Comparison of ENCODE assay signal across 33 cellular contexts in genomic region chr2:24472416-24472815, GRCh38. TPM values are rescaled to one million over a fixed set of nuclear protein-coding genes. Genes with fewer than 3 reads are reported as not detected.
DNase-seq lines count a peak whose midpoint lies in the region; ATAC-seq, FAIRE-seq and TF ChIP-seq lines count a peak whose summit lies in the region.
"Had no signal": no experiment of that assay in that cellular context is flagged by ENCODE, and none has a peak within 500 bp of the region (broad histone marks: within the 10 kb centered on the region; RNA-seq: fewer than 3 reads in every experiment).

No MANE protein-coding gene starts in this region.

- H3K36me3 Mint-ChIP-seq in WTC11: no peaks in the 10 kb centered on the region
- H3K36me3 Mint-ChIP-seq in CD8-positive, alpha-beta T cell: no peaks in the 10 kb centered on the region
- H3K36me3 Mint-ChIP-seq: CD14-positive monocyte; CD4-positive, alpha-beta memory T cell; CD4-positive, CD25-positive, alpha-beta regulatory T cell had no signal

- no peak overlapping the region for H3K4me2 ChIP-seq in K562 (ENCODE audit: insufficient read depth, low read length)
- H3K4me2 ChIP-seq: A549; BLaER1; BLaER1 treated with 17β-estradiol and CSF1 and Interleukin-3, amounts not matched to agents 10 nM and 100 nM had no signal

- no peak for TF ChIP-seq POLR2A in K562 (conservative IDR thresholded peaks at IDR 0.05)

- no peaks in the 10 kb centered on the region for H4K20me1 ChIP-seq in K562 (replicated peaks; ENCODE audit: control insufficient read depth, insufficient read depth, low read length)
- H4K20me1 ChIP-seq: BLaER1; BLaER1 treated with 17β-estradiol and CSF1 and Interleukin-3, amounts not matched to agents 10 nM and 100 nM had no signal

- peaks cover 5% of the 10 kb centered on the region for H3K4me1 Mint-ChIP-seq in WTC11
- no peaks in the 10 kb centered on the region for H3K4me1 Mint-ChIP-seq in CD8-positive, alpha-beta T cell (ENCODE audit: low read depth)
- H3K4me1 Mint-ChIP-seq: B cell; CD4-positive, alpha-beta memory T cell; CD4-positive, CD25-positive, alpha-beta regulatory T cell; CD8-positive, alpha-beta memory T cell had no signal

- H2AFZ ChIP-seq in K562 (ENCODE audit: low read depth, low read length): no peak overlapping the region

- no peaks in the 10 kb centered on the region; the same call in 1 of the 2 replicates for H3K27me3 Mint-ChIP-seq in WTC11 (ENCODE audit: low read depth)
- H3K27me3 Mint-ChIP-seq in CD8-positive, alpha-beta T cell (ENCODE audit: low read depth): no peaks in the 10 kb centered on the region
- H3K27me3 Mint-ChIP-seq: B cell; CD4-positive, alpha-beta T cell had no signal

- intact Hi-C loops in K562 (cut with micrococcal nuclease) (no loop called here), Right ventricle myocardium inferior (cut with DNase I) (no loop called here)
- intact Hi-C loops in CD8-positive, alpha-beta T cell (cut with DNase I, micrococcal nuclease): no loop called here

- no peaks in the 10 kb centered on the region for H3K9me1 ChIP-seq in K562 (ENCODE audit: control insufficient read depth, insufficient read depth, low read length)

- no peak overlapping the region for H3K4me3 ChIP-seq in HEK293 (ENCODE audit: low read depth, low read length)
- H3K4me3 ChIP-seq in K562: no peak overlapping the region
- no peak overlapping the region for H3K4me3 ChIP-seq in CD8-positive, alpha-beta T cell (ENCODE audit: low read depth, low read length)
- H3K4me3 ChIP-seq: A549; BLaER1; BLaER1 treated with 17β-estradiol and CSF1 and Interleukin-3, amounts not matched to agents 10 nM and 100 nM had no signal

- TF ChIP-seq CTCF in HEK293 (tag by site-specific recombination; IDR thresholded peaks at IDR 0.05) (no peak), WTC11 (IDR thresholded peaks at IDR 0.05) (no peak), K562 (IDR thresholded peaks at IDR 0.05 in 2 of 3, conservative IDR thresholded peaks at IDR 0.05 in 1 of 3; ENCODE audit: insufficient read depth in 2 of 3, low read depth in 1 of 3, low read length in 3 of 3) (no peak)
- no peak for TF ChIP-seq CTCF in CD8-positive, alpha-beta T cell (IDR thresholded peaks at IDR 0.05)

- ATAC-seq in WTC11 (no peak), K562 (no peak), Right ventricle myocardium inferior (no peak), GM19324 (IDR thresholded peaks at IDR 0.05; ENCODE audit: low FRiP score, unreplicated experiment) (no peak)
- ATAC-seq in CD8-positive, alpha-beta T cell: no peak

- H3K36me3 ChIP-seq in HEK293 (ENCODE audit: control insufficient read depth in 2 of 2, insufficient read depth in 1 of 2, low read length in 2 of 2): no peaks in the 10 kb centered on the region
- no peaks in the 10 kb centered on the region for H3K36me3 ChIP-seq in K562 (ENCODE audit: control insufficient read depth, insufficient read depth, low read length)
- no peaks in the 10 kb centered on the region for H3K36me3 ChIP-seq in CD8-positive, alpha-beta T cell (ENCODE audit: insufficient read depth, low read length)
- H3K36me3 ChIP-seq: BE2C; BLaER1; BLaER1 treated with 17β-estradiol and CSF1 and Interleukin-3, amounts not matched to agents 10 nM and 100 nM had no signal

- H3K9me3 ChIP-seq in HEK293 (ENCODE audit: control insufficient read depth, insufficient read depth, low read depth, low read length): no peaks in the 10 kb centered on the region
- no peaks in the 10 kb centered on the region; the same call in 1 of the 2 replicates for H3K9me3 ChIP-seq in K562 (replicated peaks; ENCODE audit: control insufficient read depth, insufficient read depth, low read depth, low read length)
- no peaks in the 10 kb centered on the region for H3K9me3 ChIP-seq in CD8-positive, alpha-beta T cell (ENCODE audit: low read length)
- H3K9me3 ChIP-seq: A549, BE2C, BLaER1, Caco-2 had no signal

- H3K4me3 Mint-ChIP-seq in WTC11: no peak overlapping the region
- H3K4me3 Mint-ChIP-seq in CD8-positive, alpha-beta T cell: no peak overlapping the region
- H3K4me3 Mint-ChIP-seq: B cell; CD14-positive monocyte; CD4-positive, alpha-beta memory T cell; CD4-positive, alpha-beta T cell; CD4-positive, CD25-positive, alpha-beta regulatory T cell; CD8-positive, alpha-beta memory T cell had no signal

- no peak for TF ChIP-seq RAD21 in K562 (CRISPR knock-in tag; conservative IDR thresholded peaks at IDR 0.05 in 1 of 2, IDR thresholded peaks at IDR 0.05 in 1 of 2)

- H3K27ac ChIP-seq in HEK293 (ENCODE audit: extremely low read depth, low read depth, low read length) (no peak overlapping the region), K562 (ENCODE audit: extremely low read depth, low read depth, low read length) (no peak overlapping the region)
- H3K27ac ChIP-seq in CD8-positive, alpha-beta T cell (ENCODE audit: low read depth, low read length): no peak overlapping the region
- H3K27ac ChIP-seq: 22Rv1; A549; BLaER1; BLaER1 treated with 17β-estradiol and CSF1 and Interleukin-3, amounts not matched to agents 10 nM and 100 nM; C4-2B had no signal

- no peak for FAIRE-seq in K562 (lab: Jason Lieb, UNC)
- FAIRE-seq: A204.1, A549, D721Med had no signal

- POLR2A ChIA-PET in HEK293 (lab: Yijun Ruan, JAX) (interaction anchor here (0.6 kb wide), 1 partner anchor 555 kb away, joined by 5 read pairs; no protein-coding TSS in a partner anchor), WTC11 (lab: Charles Lee) (no interaction called here), K562 (lab: Yijun Ruan, JAX) (interaction anchor here (1.9 kb wide), 1 partner anchor 10 kb away, joined by 7 read pairs; no protein-coding TSS in a partner anchor)
- POLR2A ChIA-PET in CD8-positive, alpha-beta T cell (lab: Charles Lee): no interaction called here

- no peak overlapping the region for H3K27ac Mint-ChIP-seq in WTC11
- no peak overlapping the region for H3K27ac Mint-ChIP-seq in CD8-positive, alpha-beta T cell
- H3K27ac Mint-ChIP-seq: B cell; CD14-positive monocyte; CD4-positive, alpha-beta memory T cell; CD4-positive, alpha-beta T cell; CD4-positive, CD25-positive, alpha-beta regulatory T cell; CD8-positive, alpha-beta memory T cell had no signal

- DNase-seq in WTC11 (ENCODE audit: low spot score): no peak
- DNase-seq in K562 (ENCODE audit: extremely low read depth in 1 of 4, low spot score in 3 of 4): no peak
- DNase-seq in CD8-positive, alpha-beta T cell: no peak
- DNase-seq in Right ventricle myocardium inferior (ENCODE audit: missing footprints): no peak
- DNase-seq: 8988T; ACHN; AML-193; BE2C; C1 segment of cervical spinal cord; Caco-2; Calu3; CD4-positive, alpha-beta T cell; CD8-positive, alpha-beta memory T cell; COR-L47; DMS 273 treated with DMSO at 0.1 percent for 48 hours; DMS153; DMS79; DMS79 treated with DMSO at 0.1 percent for 48 hours; DND-41; EL had no signal

- BruUV-seq in K562 (replicated peaks; lab: Mats Ljungman, UMichigan): no TSS peak

- in situ Hi-C loops in K562 (cut with MboI): no loop called here

- whole genome bisulfite sequencing in K562 (ENCODE audit: insufficient coverage, low coverage, missing lambda C conversion rate): 63% methylated on average over 1 of the region's 1 CpG

- no peaks in the 10 kb centered on the region for H3K79me2 ChIP-seq in K562 (ENCODE audit: control insufficient read depth, insufficient read depth, low read length)

- H3K9me3 Mint-ChIP-seq in WTC11: peaks cover 12% of the 10 kb centered on the region
- peaks cover 2% of the 10 kb centered on the region for H3K9me3 Mint-ChIP-seq in CD8-positive, alpha-beta T cell

- no peak overlapping the region for H3K9ac ChIP-seq in K562 (ENCODE audit: insufficient read depth in 1 of 2, low read depth in 2 of 2, low read length in 2 of 2)
- H3K9ac ChIP-seq: BLaER1; BLaER1 treated with 17β-estradiol and CSF1 and Interleukin-3, amounts not matched to agents 10 nM and 100 nM had no signal

- TF ChIP-seq EP300 in K562 (IDR thresholded peaks at IDR 0.05; ENCODE audit: low read length): no peak

- H3K4me1 ChIP-seq in HEK293 (ENCODE audit: control insufficient read depth, insufficient read depth, low read length): no peaks in the 10 kb centered on the region
- peaks cover 4% of the 10 kb centered on the region in 2 experiments; a peak in 2 of 5 replicates for H3K4me1 ChIP-seq in K562 (replicated peaks in 1 of 2; ENCODE audit: control insufficient read depth in 2 of 2, insufficient read depth in 2 of 2, low read length in 2 of 2)
- no peaks in the 10 kb centered on the region for H3K4me1 ChIP-seq in CD8-positive, alpha-beta T cell (ENCODE audit: insufficient read depth, low read length)
- H3K4me1 ChIP-seq: A549, BE2C, BLaER1 had no signal

- CTCF ChIA-PET in HEK293 (lab: Yijun Ruan, JAX): no interaction called here
- CTCF ChIA-PET in WTC11 (lab: Charles Lee): no interaction called here
- CTCF ChIA-PET in K562 (lab: Yijun Ruan, JAX; ENCODE audit: low intra/inter-chr PET ratio): interaction anchor here (0.5 kb wide), 1 partner anchor 255 kb away, joined by 3 read pairs; no protein-coding TSS in a partner anchor
- CTCF ChIA-PET in CD8-positive, alpha-beta T cell (lab: Charles Lee): no interaction called here

- no peaks in the 10 kb centered on the region for H3K27me3 ChIP-seq in K562 (ENCODE audit: control insufficient read depth in 2 of 2, insufficient read depth in 2 of 2, low read length in 2 of 2)
- H3K27me3 ChIP-seq in CD8-positive, alpha-beta T cell (ENCODE audit: insufficient read depth, low read length): no peaks in the 10 kb centered on the region
- H3K27me3 ChIP-seq: BE2C; BLaER1; BLaER1 treated with 17β-estradiol and CSF1 and Interleukin-3, amounts not matched to agents 10 nM and 100 nM had no signal

RNA-seq across cellular contexts. Expression of gene NCOA1, which starts 18.6 kb away (rescaled TPM):
- 11.3 to 16.9 TPM (median 14.2 TPM) in 3 replicates for total RNA-seq in WTC11 (2021)
- total RNA-seq in K562 (2011; cell fraction: chromatin; rRNA removed; ENCODE audit: low replicate concordance): 51.3 and 140 TPM in 2 replicates
- 21.5 and 31.2 TPM in 2 replicates for total RNA-seq in K562 (2011; cell fraction: nucleolus; rRNA removed)
- total RNA-seq in K562 (2011; cell fraction: nucleoplasm; rRNA removed): 55.1 and 80.0 TPM in 2 replicates
- 8.3 and 12.2 TPM in 2 replicates for total RNA-seq in K562 (2014; rRNA removed)
- 19.4 and 20.3 TPM in 2 replicates for total RNA-seq in K562 (2014; rRNA removed; fragmentation: Illumina TruSeq; extraction: Trizol)
- total RNA-seq in K562 (2015; rRNA removed; fragmentation: Illumina TruSeq; extraction: Trizol): 19.9 TPM in 2 replicates
- total RNA-seq in K562 (2021): 16.2 and 17.0 TPM in 2 replicates
- polyA plus RNA-seq in K562 (2011; rRNA removed): 22.2 and 25.7 TPM in 2 replicates
- polyA plus RNA-seq in K562 (2011; cell fraction: cytosol; rRNA removed): 12.8 and 15.5 TPM in 2 replicates
- polyA plus RNA-seq in K562 (2011; cell fraction: nucleus; rRNA removed): 23.6 and 27.1 TPM in 2 replicates
- polyA plus RNA-seq in K562 (2012): 12.6 and 12.9 TPM in 2 replicates
- 17.4 and 19.7 TPM in 2 replicates for polyA plus RNA-seq in K562 (2014; fragmentation: Illumina TruSeq; extraction: Trizol)
- polyA plus RNA-seq in K562 (2014; fragmentation: Nextera tagmentation; extraction: Ambion mirVana): 1 to 10 TPM; 4.9 to 6.2 TPM
- polyA plus RNA-seq in K562 (2014; rRNA removed): 9.4 and 10.8 TPM in 2 replicates
- 67.5 and 67.7 TPM in 2 replicates for polyA minus RNA-seq in K562 (2011; rRNA and poly(A)+ RNA removed)
- 14.5 and 23.9 TPM in 2 replicates for polyA minus RNA-seq in K562 (2011; cell fraction: cytosol; rRNA and poly(A)+ RNA removed)
- 40.3 and 55.5 TPM in 2 replicates for polyA minus RNA-seq in K562 (2011; cell fraction: nucleus; rRNA and poly(A)+ RNA removed)
- total RNA-seq in CD8-positive, alpha-beta T cell: 10 to 100 TPM; 32.6 to 33.5 TPM
- total RNA-seq in Right ventricle myocardium inferior: 31.0 TPM

Comparison
In these comparisons a context has a peak if more than half of its experiments do, and no peak if none do; other contexts are left out.
1. POLR2A ChIA-PET loops: an anchor here in HEK293 (0.6 kb wide) and K562 (1.9 kb wide); none called in WTC11 and CD8-positive, alpha-beta T cell.
2. Of the 44 proteins assayed by ChIP-seq in both K562 and HEK293: peak only in K562: none; only in HEK293: none; in both: ZNF146; in neither: 43.